In the genomic region with DNA sequence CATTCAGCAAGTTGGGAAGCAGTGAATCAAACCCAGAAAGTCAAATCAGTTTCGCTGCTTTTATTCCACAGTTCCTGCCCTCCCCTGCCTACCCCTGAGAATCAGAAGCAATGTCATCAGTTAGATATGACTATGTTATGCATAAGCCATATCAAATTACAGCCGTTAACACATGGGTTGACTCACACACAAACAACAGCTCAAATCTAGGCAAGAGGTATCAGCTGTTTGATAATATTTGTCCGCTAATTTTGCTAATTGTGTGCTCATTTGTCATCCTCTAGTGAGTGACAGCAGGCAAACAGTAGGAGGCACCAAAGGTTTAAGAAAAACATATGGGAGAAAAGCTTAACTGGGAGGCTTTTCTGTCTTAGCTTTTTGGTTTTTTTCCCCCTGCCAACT, we compare ENCODE assay signal across 13 cellular contexts.
DNase-seq lines count a peak whose midpoint lies in the region; ATAC-seq, FAIRE-seq and TF ChIP-seq lines count a peak whose summit lies in the region.
"Had no signal": no experiment of that assay in that cellular context is flagged by ENCODE, and none has a peak within 500 bp of the region (broad histone marks: within the 10 kb centered on the region; RNA-seq: fewer than 3 reads in every experiment).

No MANE protein-coding gene starts in this region.

- no peak overlapping the region; the same call in 1 of the 2 replicates for H3K4me2 ChIP-seq in K562 (ENCODE audit: insufficient read depth, low read length)

- CTCF ChIA-PET in K562 (lab: Yijun Ruan, JAX; ENCODE audit: low intra/inter-chr PET ratio) = interaction anchor here (0.5 to 1.3 kb wide), 5 partner anchors 97 to 236 kb away, joined by 3 to 13 read pairs (median 3); no protein-coding TSS in a partner anchor

- H3K27ac ChIP-seq in K562 (ENCODE audit: extremely low read depth, low read depth, low read length) = no peak overlapping the region; the same call in 2 of the 3 replicates
- H3K27ac ChIP-seq: SK-N-MC had no signal

- H4K20me1 ChIP-seq in K562 (replicated peaks; ENCODE audit: control insufficient read depth, insufficient read depth, low read length) = no peaks in the 10 kb centered on the region

- no peaks in the 10 kb centered on the region for H3K79me2 ChIP-seq in K562 (ENCODE audit: control insufficient read depth, insufficient read depth, low read length)

- H3K9ac ChIP-seq in K562 (ENCODE audit: insufficient read depth in 1 of 2, low read depth in 2 of 2, low read length in 2 of 2) = no peak overlapping the region

- WGBS in K562 (ENCODE audit: insufficient coverage, low coverage, missing lambda C conversion rate) = 4% methylated on average over 3 of the region's 3 CpGs

- TF ChIP-seq CTCF in K562 (IDR thresholded peaks at IDR 0.05 in 2 of 3, conservative IDR thresholded peaks at IDR 0.05 in 1 of 3; ENCODE audit: insufficient read depth in 2 of 3, low read depth in 1 of 3, low read length in 3 of 3) = peak; percentile 42 to 85 (median 73); a peak in 5 of 6 replicates

- FAIRE-seq in K562 (lab: Jason Lieb, UNC) = peak; percentile 40

- H3K9me1 ChIP-seq in K562 (ENCODE audit: control insufficient read depth, insufficient read depth, low read length) = no peaks in the 10 kb centered on the region

- no peak for TF ChIP-seq POLR2A in K562 (conservative IDR thresholded peaks at IDR 0.05)

- in situ Hi-C loops in K562 (cut with MboI) = no loop called here

- peak; percentile 72 for DNase-seq in NCI-H82 (lab: John Stamatoyannopoulos, UW)
- DNase-seq in NCI-H82 treated with DMSO at 0.1 percent for 48 hours (lab: John Stamatoyannopoulos, UW; ENCODE audit: unreplicated experiment) = no peak
- DNase-seq in M059J (ENCODE audit: low read depth) = peak; percentile 22
- DNase-seq in K562 (ENCODE audit: extremely low read depth in 1 of 4, low spot score in 3 of 4) = peak; percentile 47 to 57 (median 52)
- DNase-seq in retina = peak; percentile 44
- DNase-seq in stimulated activated CD4-positive, alpha-beta T cell treated with anti-CD3 and anti-CD28 coated beads, Interleukin-15, amount 100 ng/mL, for 24 hours = no peak
- no peak for DNase-seq in activated naive CD4-positive, alpha-beta T cell treated with Interleukin-2 at 50 U/mL for 16 hours
- no peak for DNase-seq in NK-92 (lab: John Stamatoyannopoulos, UW; ENCODE audit: unreplicated experiment)
- DNase-seq: activated CD8-positive, alpha-beta memory T cell treated with anti-CD3 and anti-CD28 coated beads, Interleukin-2, amount 10 ng/mL, durations not matched to agents 7 days and 5 days; head of caudate nucleus; KG1 had no signal

- H2AFZ ChIP-seq in K562 (ENCODE audit: low read depth, low read length) = peak overlapping the region; percentile 55; the same call in 1 of the 2 replicates

- no peaks in the 10 kb centered on the region for H3K27me3 ChIP-seq in K562 (ENCODE audit: control insufficient read depth in 2 of 2, insufficient read depth in 2 of 2, low read length in 2 of 2)

- peaks cover 29 to 83% of the 10 kb centered on the region in 2 experiments; a peak in 4 of 5 replicates for H3K4me1 ChIP-seq in K562 (replicated peaks in 1 of 2; ENCODE audit: control insufficient read depth in 2 of 2, insufficient read depth in 2 of 2, low read length in 2 of 2)

- no TSS peak for BruUV-seq in K562 (replicated peaks; lab: Mats Ljungman, UMichigan)

- no peak overlapping the region for H3K4me3 ChIP-seq in K562
- H3K4me3 ChIP-seq: SK-N-MC had no signal

- POLR2A ChIA-PET in K562 (lab: Yijun Ruan, JAX) = interaction anchor here (1.0 to 1.2 kb wide), 2 partner anchors 115 to 146 kb away, joined by 3 to 4 read pairs; no protein-coding TSS in a partner anchor

- ATAC-seq in K562 = peak; percentile 41; the same call in 2 of the 3 replicates
- ATAC-seq: activated CD8-positive, alpha-beta memory T cell treated with anti-CD3 and anti-CD28 coated beads, Interleukin-2, amount 10 ng/mL, durations not matched to agents 7 days and 5 days; natural killer cell treated with Interleukin-12 subunit alpha and Interleukin-12 subunit beta and Interleukin-15 and Interleukin-18, amount 100 ng/mL, for 72 hours had no signal

- intact Hi-C loops in K562 (cut with micrococcal nuclease) = loop anchor here (1.0 to 5.0 kb wide), 3 partner anchors 22 to 220 kb away; no protein-coding TSS in a partner anchor

- TF ChIP-seq RAD21 in K562 (CRISPR knock-in tag; conservative IDR thresholded peaks at IDR 0.05 in 1 of 2, IDR thresholded peaks at IDR 0.05 in 1 of 2) = peak; percentile 76 to 81

- no peaks in the 10 kb centered on the region for H3K36me3 ChIP-seq in K562 (ENCODE audit: control insufficient read depth, insufficient read depth, low read length)

- no peaks in the 10 kb centered on the region for H3K9me3 ChIP-seq in K562 (replicated peaks; ENCODE audit: control insufficient read depth, insufficient read depth, low read depth, low read length)

- TF ChIP-seq EP300 in K562 (IDR thresholded peaks at IDR 0.05; ENCODE audit: low read length) = no peak

TF ChIP-seq in K562, 482 proteins besides CTCF, POLR2A, EP300 and RAD21 (continues in another document):
- TF ChIP-seq PBX2 (CRISPR knock-in tag; IDR thresholded peaks at IDR 0.05; ENCODE audit: low read depth) = peak; percentile 47
- peak; percentile 81 for TF ChIP-seq PBX2 (tag; conservative IDR thresholded peaks at IDR 0.05; ENCODE audit: low read depth)
- TF ChIP-seq, protein P1, sequence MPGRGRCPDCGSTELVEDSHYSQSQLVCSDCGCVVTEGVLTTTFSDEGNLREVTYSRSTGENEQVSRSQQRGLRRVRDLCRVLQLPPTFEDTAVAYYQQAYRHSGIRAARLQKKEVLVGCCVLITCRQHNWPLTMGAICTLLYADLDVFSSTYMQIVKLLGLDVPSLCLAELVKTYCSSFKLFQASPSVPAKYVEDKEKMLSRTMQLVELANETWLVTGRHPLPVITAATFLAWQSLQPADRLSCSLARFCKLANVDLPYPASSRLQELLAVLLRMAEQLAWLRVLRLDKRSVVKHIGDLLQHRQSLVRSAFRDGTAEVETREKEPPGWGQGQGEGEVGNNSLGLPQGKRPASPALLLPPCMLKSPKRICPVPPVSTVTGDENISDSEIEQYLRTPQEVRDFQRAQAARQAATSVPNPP (IDR thresholded peaks at IDR 0.05; ENCODE audit: borderline replicate concordance, insufficient read depth, insufficient read length) = no peak
- peak; percentile 25; the same call in 1 of the 2 replicates for TF ChIP-seq L3MBTL2 (IDR thresholded peaks at IDR 0.05)
- no peak for TF ChIP-seq HEY1 (CRISPR knock-in tag; IDR thresholded peaks at IDR 0.05; ENCODE audit: borderline replicate concordance)
- 0 out of 2 replicates have a peak, but pooled peaks have one; percentile 31 for TF ChIP-seq ARID1B (IDR thresholded peaks at IDR 0.05)
- no peak for TF ChIP-seq C11orf30 (IDR thresholded peaks at IDR 0.05; ENCODE audit: low read depth)
- peak; percentile 69 for TF ChIP-seq BRD9 (IDR thresholded peaks at IDR 0.05; ENCODE audit: low read depth, partially characterized antibody)
- TF ChIP-seq ARID2 (IDR thresholded peaks at IDR 0.05) = peak; percentile 49; the same call in 1 of the 2 replicates
- TF ChIP-seq CEBPG (CRISPR knock-in tag; IDR thresholded peaks at IDR 0.05) = no peak
- 0 out of 4 replicates have a peak, but pooled peaks of 1 of the 2 experiments have one; percentile 28 for TF ChIP-seq CEBPG (tag; conservative IDR thresholded peaks at IDR 0.05 in 1 of 2, IDR thresholded peaks at IDR 0.05 in 1 of 2)
- peak in 1 of 2 experiments; percentile 27; a peak in 1 of 4 replicates for TF ChIP-seq HDAC1 (IDR thresholded peaks at IDR 0.05)
- 0 out of 2 replicates have a peak, but pooled peaks have one; percentile 10 for TF ChIP-seq ELF4 (CRISPR knock-in tag; IDR thresholded peaks at IDR 0.05)
- TF ChIP-seq CREM (IDR thresholded peaks at IDR 0.05; ENCODE audit: low read depth) = 0 out of 2 replicates have a peak, but pooled peaks have one; percentile 16
- TF ChIP-seq SMARCA4 (IDR thresholded peaks at IDR 0.05) = 0 out of 2 replicates have a peak, but pooled peaks have one; percentile 44
- 0 out of 2 replicates have a peak, but pooled peaks have one; percentile 12 for TF ChIP-seq ETV1 (tag; conservative IDR thresholded peaks at IDR 0.05; ENCODE audit: low read depth)
- TF ChIP-seq, protein P2, sequence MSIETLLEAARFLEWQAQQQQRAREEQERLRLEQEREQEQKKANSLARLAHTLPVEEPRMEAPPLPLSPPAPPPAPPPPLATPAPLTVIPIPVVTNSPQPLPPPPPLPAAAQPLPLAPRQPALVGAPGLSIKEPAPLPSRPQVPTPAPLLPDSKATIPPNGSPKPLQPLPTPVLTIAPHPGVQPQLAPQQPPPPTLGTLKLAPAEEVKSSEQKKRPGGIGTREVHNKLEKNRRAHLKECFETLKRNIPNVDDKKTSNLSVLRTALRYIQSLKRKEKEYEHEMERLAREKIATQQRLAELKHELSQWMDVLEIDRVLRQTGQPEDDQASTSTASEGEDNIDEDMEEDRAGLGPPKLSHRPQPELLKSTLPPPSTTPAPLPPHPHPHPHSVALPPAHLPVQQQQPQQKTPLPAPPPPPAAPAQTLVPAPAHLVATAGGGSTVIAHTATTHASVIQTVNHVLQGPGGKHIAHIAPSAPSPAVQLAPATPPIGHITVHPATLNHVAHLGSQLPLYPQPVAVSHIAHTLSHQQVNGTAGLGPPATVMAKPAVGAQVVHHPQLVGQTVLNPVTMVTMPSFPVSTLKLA (conservative IDR thresholded peaks at IDR 0.05) = peak in 1 of 2 experiments; percentile 45; a peak in 1 of 4 replicates

Comparison
In these comparisons a context has a peak if more than half of its experiments do, and no peak if none do; other contexts are left out.
1. DNase-seq: peak in NCI-H82 (single experiment), M059J (single experiment), K562 (4 of 4) and retina (single experiment); none in NCI-H82 treated with DMSO at 0.1 percent for 48 hours (single experiment), stimulated activated CD4-positive, alpha-beta T cell treated with anti-CD3 and anti-CD28 coated beads, Interleukin-15, amount 100 ng/mL, for 24 hours (single experiment), activated naive CD4-positive, alpha-beta T cell treated with Interleukin-2 at 50 U/mL for 16 hours (single experiment) and NK-92 (single experiment).